ENCODE assay signal across 30 cellular contexts in genomic region chr12:12796171-12796570, GRCh38.
"Had no signal": no experiment of that assay in that cellular context is flagged by ENCODE, and none has a peak within 500 bp of the region (broad histone marks: within the 10 kb centered on the region; RNA-seq: fewer than 3 reads in every experiment).

No MANE protein-coding gene starts in this region.

- H3K27me3 Mint-ChIP-seq: naive B cell; naive thymus-derived CD8-positive, alpha-beta T cell; progenitor cell of endocrine pancreas; stimulated activated memory B cell treated with anti-CD40 and anti-IgM and Interleukin-4, amounts not matched to agents 10 μg/mL and 1 μg/mL and 100 μg/mL, for 72 hours; stimulated activated naive CD8-positive, alpha-beta T cell treated with anti-CD3 and anti-CD28 coated beads, Interleukin-15, amount 100 ng/mL, for 72 hours had no signal

- H3K9me3 ChIP-seq: pancreas, psoas muscle, right lobe of liver, sigmoid colon, spleen, suprapubic skin, testis, tibial artery, transverse colon, upper lobe of left lung, vagina had no signal

- H3K27me3 ChIP-seq: neural progenitor cell, pancreas, right lobe of liver, sigmoid colon, spleen, suprapubic skin, testis, tibial artery, transverse colon, upper lobe of left lung, vagina had no signal

- H3K4me1 ChIP-seq: right lobe of liver, spleen had no signal

- ATAC-seq: naive thymus-derived CD8-positive, alpha-beta T cell; natural killer cell treated with Interleukin-12 subunit alpha and Interleukin-12 subunit beta and Interleukin-15 and Interleukin-18, amount 100 ng/mL, for 72 hours; pancreas; right cardiac atrium; right lobe of liver; stimulated activated memory B cell treated with anti-CD40 and anti-IgM and Interleukin-4, amounts not matched to agents 10 μg/mL and 1 μg/mL and 100 μg/mL, for 72 hours; stimulated activated naive CD8-positive, alpha-beta T cell treated with anti-CD3 and anti-CD28 coated beads, Interleukin-15, amount 100 ng/mL, for 72 hours; stimulated activated naive CD8-positive, alpha-beta T cell treated with anti-CD3 and anti-CD28 coated beads, Interleukin-15, Interleukin-2, amounts not matched to agents 100 U/mL and 50 U/mL, for 24 hours had no signal

- H3K36me3 ChIP-seq: neural progenitor cell, pancreas, right lobe of liver, sigmoid colon, spleen, suprapubic skin, tibial artery, transverse colon, upper lobe of left lung, vagina had no signal

- H3K27ac ChIP-seq: neural progenitor cell, pancreas, psoas muscle, right lobe of liver, sigmoid colon, skin epidermis, spleen, suprapubic skin, testis, tibial artery, transverse colon, upper lobe of left lung, vagina had no signal

- H3K9me3 Mint-ChIP-seq: naive B cell; naive thymus-derived CD8-positive, alpha-beta T cell; natural killer cell treated with Interleukin-12 subunit alpha and Interleukin-12 subunit beta and Interleukin-15 and Interleukin-18, amount 100 ng/mL, for 72 hours; stimulated activated naive CD8-positive, alpha-beta T cell treated with anti-CD3 and anti-CD28 coated beads, Interleukin-15, amount 100 ng/mL, for 72 hours had no signal

- DNase-seq: naive B cell; naive thymus-derived CD8-positive, alpha-beta T cell; occipital lobe; pancreas; psoas muscle; right cardiac atrium; right lobe of liver; sigmoid colon; spleen; stimulated activated CD4-positive, alpha-beta T cell treated with anti-CD3 and anti-CD28 coated beads, Interleukin-12 subunit alpha, Interleukin-12 subunit beta, amount 100 ng/mL, for 4 hours; stimulated activated CD4-positive, alpha-beta T cell treated with anti-CD3 and anti-CD28 coated beads, Interleukin-1b, Interleukin-23, amount 100 ng/mL, for 48 hours; stimulated activated CD4-positive, alpha-beta T cell treated with anti-CD3 and anti-CD28 coated beads, Interleukin-4, amount 100 ng/mL, for 1 hour; stimulated activated CD4-positive, alpha-beta T cell treated with anti-CD3 and anti-CD28 coated beads, Interleukin-4, amount 100 ng/mL, for 4 hours; stimulated activated CD8-positive, alpha-beta memory T cell treated with anti-CD3 and anti-CD28 coated beads, Interleukin-4, amount 100 ng/mL, for 48 hours; stimulated activated naive CD4-positive, alpha-beta T cell; stimulated activated naive CD8-positive, alpha-beta T cell treated with anti-CD3 and anti-CD28 coated beads, Interleukin-15, amount 100 ng/mL, for 72 hours; stimulated activated naive CD8-positive, alpha-beta T cell treated with anti-CD3 and anti-CD28 coated beads, Interleukin-15, Interleukin-2, amounts not matched to agents 100 U/mL and 50 U/mL, for 24 hours; substantia nigra; testis; tibial artery; transverse colon had no signal

- H3K4me3 ChIP-seq: neural progenitor cell, pancreas, psoas muscle, right lobe of liver, sigmoid colon, skin epidermis, smooth muscle cell, spleen, suprapubic skin, testis, tibial artery, transverse colon, upper lobe of left lung, vagina had no signal

- H2AFZ ChIP-seq: neural progenitor cell had no signal

- H3K4me3 Mint-ChIP-seq: naive B cell; naive thymus-derived CD8-positive, alpha-beta T cell; natural killer cell treated with Interleukin-12 subunit alpha and Interleukin-12 subunit beta and Interleukin-15 and Interleukin-18, amount 100 ng/mL, for 72 hours; neural progenitor cell; stimulated activated memory B cell treated with anti-CD40 and anti-IgM and Interleukin-4, amounts not matched to agents 10 μg/mL and 1 μg/mL and 100 μg/mL, for 72 hours; stimulated activated naive CD8-positive, alpha-beta T cell treated with anti-CD3 and anti-CD28 coated beads, Interleukin-15, amount 100 ng/mL, for 72 hours had no signal

- H3K27ac Mint-ChIP-seq: natural killer cell treated with Interleukin-12 subunit alpha and Interleukin-12 subunit beta and Interleukin-15 and Interleukin-18, amount 100 ng/mL, for 72 hours; progenitor cell of endocrine pancreas; stimulated activated memory B cell treated with anti-CD40 and anti-IgM and Interleukin-4, amounts not matched to agents 10 μg/mL and 1 μg/mL and 100 μg/mL, for 72 hours; stimulated activated naive CD8-positive, alpha-beta T cell treated with anti-CD3 and anti-CD28 coated beads, Interleukin-15, amount 100 ng/mL, for 72 hours had no signal

- H3K36me3 Mint-ChIP-seq: naive B cell; naive thymus-derived CD8-positive, alpha-beta T cell; natural killer cell treated with Interleukin-12 subunit alpha and Interleukin-12 subunit beta and Interleukin-15 and Interleukin-18, amount 100 ng/mL, for 72 hours; stimulated activated memory B cell treated with anti-CD40 and anti-IgM and Interleukin-4, amounts not matched to agents 10 μg/mL and 1 μg/mL and 100 μg/mL, for 72 hours had no signal

- H3K4me2 ChIP-seq: neural progenitor cell, smooth muscle cell had no signal

- H3K9ac ChIP-seq: neural progenitor cell had no signal
